Comparison of ENCODE assay signal across 32 cellular contexts in genomic region chr10:3382092-3382491, GRCh38.
"Had no signal": no experiment of that assay in that cellular context is flagged by ENCODE, and none has a peak within 500 bp of the region (broad histone marks: within the 10 kb centered on the region; RNA-seq: fewer than 3 reads in every experiment).

No MANE protein-coding gene starts in this region.

- FAIRE-seq: astrocyte, bronchial epithelial cell had no signal

- ATAC-seq: activated naive CD4-positive, alpha-beta T cell treated with anti-CD3 and anti-CD28 coated beads, Interleukin-2, amount 50 U/mL, for 72 hours; activated naive CD8-positive, alpha-beta T cell treated with anti-CD3 and anti-CD28 coated beads, Interleukin-2, amount 50 U/mL, for 24 hours; activated T-cell treated with anti-CD3 and anti-CD28 coated beads, Interleukin-2, amount 50 U/mL, for 4 hours; activated T-cell treated with anti-CD3 and anti-CD28 coated beads, Interleukin-2, amount 50 U/mL, for 72 hours; activated T-helper 17 cell treated with anti-CD3 and anti-CD28 coated beads, Interleukin-2, amount 50 U/mL, for 72 hours; body of pancreas had no signal

- H3K4me3 ChIP-seq: adrenal gland, ascending aorta, body of pancreas, breast epithelium, cardiac muscle cell had no signal

- H3K4me1 ChIP-seq: adrenal gland, ascending aorta, breast epithelium had no signal

- H3K27ac ChIP-seq: adrenal gland, ascending aorta, body of pancreas, brain microvascular endothelial cell, breast epithelium, cardiac muscle cell had no signal

- H3K9me3 ChIP-seq: adrenal gland, body of pancreas had no signal

- DNase-seq: activated effector memory CD4-positive, alpha-beta T cell treated with anti-CD3 and anti-CD28 coated beads, Interleukin-2, amount 50 U/mL, for 16 hours; activated effector memory CD4-positive, alpha-beta T cell treated with Interleukin-2 at 50 U/mL for 16 hours; activated gamma-delta T cell; activated gamma-delta T cell treated with Interleukin-2 at 50 U/mL for 16 hours; activated naive CD4-positive, alpha-beta T cell; activated naive CD4-positive, alpha-beta T cell treated with anti-CD3 and anti-CD28 coated beads for 36 hours; activated naive CD4-positive, alpha-beta T cell treated with anti-CD3 and anti-CD28 coated beads, Interleukin-2, amount 10 ng/mL, durations not matched to agents 7 days and 5 days; activated naive CD4-positive, alpha-beta T cell treated with anti-CD3 and anti-CD28 coated beads, Interleukin-2, amount 50 U/mL, for 16 hours; activated naive CD4-positive, alpha-beta T cell treated with Interleukin-2 at 50 U/mL for 16 hours; activated naive CD8-positive, alpha-beta T cell treated with anti-CD3 and anti-CD28 coated beads for 36 hours; activated naive CD8-positive, alpha-beta T cell treated with anti-CD3 and anti-CD28 coated beads, Interleukin-2, amount 10 ng/mL, durations not matched to agents 7 days and 5 days; activated naive CD8-positive, alpha-beta T cell treated with anti-CD3 and anti-CD28 coated beads, Interleukin-2, amount 50 U/mL, for 24 hours; activated T-cell treated with anti-CD3 and anti-CD28 coated beads, Interleukin-2, amount 50 U/mL, for 4 hours; activated T-cell treated with anti-CD3 and anti-CD28 coated beads, Interleukin-2, amount 50 U/mL, for 48 hours; activated T-cell treated with anti-CD3 and anti-CD28 coated beads, Interleukin-2, amount 50 U/mL, for 72 hours; adrenal gland; amniotic stem cell; amygdala; anterior cingulate cortex; aorta; body of pancreas; brain microvascular endothelial cell; caudate nucleus; central memory CD4-positive, alpha-beta T cell; cerebellar nuclear complex had no signal

- H3K27me3 ChIP-seq: adrenal gland, ascending aorta, body of pancreas, brain microvascular endothelial cell, breast epithelium, cardiac muscle cell had no signal

- H3K36me3 ChIP-seq: adrenal gland, ascending aorta, brain microvascular endothelial cell, breast epithelium, cardiac muscle cell had no signal
